22 cellular contexts compared by ENCODE assay signal in the genomic region with DNA sequence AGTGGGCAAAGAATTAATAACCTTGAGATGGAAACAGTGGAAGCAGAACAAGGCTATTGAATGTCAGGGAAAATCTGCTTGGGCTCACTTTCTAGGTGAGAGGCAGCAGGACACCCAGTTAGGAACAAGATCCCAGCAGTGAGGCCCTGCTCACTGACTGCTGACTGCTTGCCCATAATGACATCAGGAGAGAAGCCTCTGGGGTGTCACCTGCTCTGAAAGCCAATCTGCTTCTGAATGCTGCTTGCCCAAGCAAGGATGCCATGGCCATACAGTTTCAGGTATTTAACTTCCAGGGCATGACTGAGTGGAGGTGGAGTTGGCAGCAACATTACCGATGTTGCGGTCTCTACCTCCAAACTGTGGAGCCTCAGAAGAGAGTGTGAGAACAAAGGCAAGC.
"Had no signal": no experiment of that assay in that cellular context is flagged by ENCODE, and none has a peak within 500 bp of the region (broad histone marks: within the 10 kb centered on the region; RNA-seq: fewer than 3 reads in every experiment).

No MANE protein-coding gene starts in this region.

- H3K9me3 Mint-ChIP-seq: activated CD4-positive, alpha-beta memory T cell treated with anti-CD3 and anti-CD28 coated beads for 36 hours; activated naive CD8-positive, alpha-beta T cell treated with anti-CD3 and anti-CD28 coated beads, Interleukin-2, amount 10 ng/mL, durations not matched to agents 7 days and 5 days; activated T-helper 1 cell treated with anti-CD3 and anti-CD28 coated beads, Interleukin-12 subunit alpha, Interleukin-12 subunit beta, Interleukin-2, Interleukin-4 antibody, amounts not matched to agents 30 ng/mL and 10 ng/mL and 1 ng/mL, durations not matched to agents 14 hours and 24 hours and 36 hours had no signal

- DNase-seq: activated CD4-positive, alpha-beta memory T cell treated with anti-CD3 and anti-CD28 coated beads for 36 hours; activated CD4-positive, alpha-beta T cell treated with anti-CD3 and anti-CD28 coated beads for 36 hours; activated naive CD4-positive, alpha-beta T cell treated with Interleukin-2 at 50 U/mL for 16 hours; activated naive CD8-positive, alpha-beta T cell treated with anti-CD3 and anti-CD28 coated beads, Interleukin-2, amount 10 ng/mL, durations not matched to agents 7 days and 5 days; activated T-cell treated with anti-CD3 and anti-CD28 coated beads for 4 hours; amygdala; colonic mucosa; head of caudate nucleus; kidney; mucosa of descending colon; naive B cell; ovary; right lobe of liver; stimulated activated CD4-positive, alpha-beta T cell treated with anti-CD3 and anti-CD28 coated beads, Interleukin-4, amount 100 ng/mL, for 1 hour; stimulated activated naive CD8-positive, alpha-beta T cell treated with anti-CD3 and anti-CD28 coated beads, Interleukin-15, amount 100 ng/mL, for 72 hours; trophoblast cell had no signal

- H3K27ac ChIP-seq: colonic mucosa, ovary, right lobe of liver, suprapubic skin, vagina had no signal

- H3K27ac Mint-ChIP-seq: activated CD4-positive, alpha-beta memory T cell treated with anti-CD3 and anti-CD28 coated beads for 36 hours; activated naive CD8-positive, alpha-beta T cell treated with anti-CD3 and anti-CD28 coated beads, Interleukin-2, amount 10 ng/mL, durations not matched to agents 7 days and 5 days; activated T-helper 1 cell treated with anti-CD3 and anti-CD28 coated beads, Interleukin-12 subunit alpha, Interleukin-12 subunit beta, Interleukin-2, Interleukin-4 antibody, amounts not matched to agents 30 ng/mL and 10 ng/mL and 1 ng/mL, durations not matched to agents 14 hours and 24 hours and 36 hours; memory B cell; WTC11 had no signal

- H3K27me3 Mint-ChIP-seq: activated CD4-positive, alpha-beta memory T cell treated with anti-CD3 and anti-CD28 coated beads for 36 hours; activated CD4-positive, alpha-beta T cell treated with anti-CD3 and anti-CD28 coated beads for 36 hours; memory B cell; stimulated activated naive CD8-positive, alpha-beta T cell treated with anti-CD3 and anti-CD28 coated beads, Interleukin-15, amount 100 ng/mL, for 72 hours had no signal

- H3K9me3 ChIP-seq: colonic mucosa, mucosa of descending colon, ovary, right lobe of liver, suprapubic skin, vagina had no signal

- H3K4me2 ChIP-seq: smooth muscle cell had no signal

- ATAC-seq: activated CD4-positive, alpha-beta T cell treated with anti-CD3 and anti-CD28 coated beads for 36 hours; mucosa of descending colon; right lobe of liver; stimulated activated naive CD8-positive, alpha-beta T cell treated with anti-CD3 and anti-CD28 coated beads, Interleukin-15, amount 100 ng/mL, for 72 hours; WTC11 had no signal

- H3K36me3 Mint-ChIP-seq: activated CD4-positive, alpha-beta memory T cell treated with anti-CD3 and anti-CD28 coated beads for 36 hours; activated naive CD8-positive, alpha-beta T cell treated with anti-CD3 and anti-CD28 coated beads, Interleukin-2, amount 10 ng/mL, durations not matched to agents 7 days and 5 days; WTC11 had no signal

- H3K4me3 ChIP-seq: colonic mucosa, mucosa of descending colon, ovary, right lobe of liver, smooth muscle cell, suprapubic skin, vagina had no signal

- H3K27me3 ChIP-seq: colonic mucosa, ovary, right lobe of liver, suprapubic skin, vagina had no signal

- H3K36me3 ChIP-seq: colonic mucosa, ovary, right lobe of liver, suprapubic skin, vagina had no signal

- H3K4me3 Mint-ChIP-seq: activated CD4-positive, alpha-beta memory T cell treated with anti-CD3 and anti-CD28 coated beads for 36 hours; activated CD4-positive, alpha-beta T cell treated with anti-CD3 and anti-CD28 coated beads for 36 hours; activated naive CD8-positive, alpha-beta T cell treated with anti-CD3 and anti-CD28 coated beads, Interleukin-2, amount 10 ng/mL, durations not matched to agents 7 days and 5 days; activated T-helper 1 cell treated with anti-CD3 and anti-CD28 coated beads, Interleukin-12 subunit alpha, Interleukin-12 subunit beta, Interleukin-2, Interleukin-4 antibody, amounts not matched to agents 30 ng/mL and 10 ng/mL and 1 ng/mL, durations not matched to agents 14 hours and 24 hours and 36 hours; stimulated activated naive CD8-positive, alpha-beta T cell treated with anti-CD3 and anti-CD28 coated beads, Interleukin-15, amount 100 ng/mL, for 72 hours; WTC11 had no signal
